In genomic region chr6:89360415-89360999, GRCh38 we compare ENCODE assay signal across 11 cellular contexts. TPM values are rescaled to one million over a fixed set of nuclear protein-coding genes. Genes with fewer than 3 reads are reported as not detected.
DNase-seq lines count a peak whose midpoint lies in the region; ATAC-seq lines count a peak whose summit lies in the region.
"Had no signal": no experiment of that assay in that cellular context is flagged by ENCODE, and none has a peak within 500 bp of the region (broad histone marks: within the 10 kb centered on the region; RNA-seq: fewer than 3 reads in every experiment).

No MANE protein-coding gene starts in this region.

- H3K27ac Mint-ChIP-seq in activated T-cell treated with anti-CD3 and anti-CD28 coated beads, Interleukin-2, amount 50 U/mL, for 24 hours: peak overlapping the region; percentile 58
- H3K27ac Mint-ChIP-seq in T-helper 17 cell: no peak overlapping the region

- H3K4me1 Mint-ChIP-seq in activated T-cell treated with anti-CD3 and anti-CD28 coated beads, Interleukin-2, amount 50 U/mL, for 24 hours (ENCODE audit: low read depth): peaks cover 57% of the 10 kb centered on the region
- peaks cover 20% of the 10 kb centered on the region for H3K4me1 Mint-ChIP-seq in T-helper 17 cell
- H3K4me1 Mint-ChIP-seq: neural crest cell had no signal

- ATAC-seq in HG02938 (IDR thresholded peaks at IDR 0.05; ENCODE audit: unreplicated experiment) (peak; percentile 50), T-helper 17 cell (peak; percentile 47)
- ATAC-seq in stimulated activated naive CD8-positive, alpha-beta T cell treated with anti-CD3 and anti-CD28 coated beads, Interleukin-15, Interleukin-2, amounts not matched to agents 100 U/mL and 50 U/mL, for 24 hours: peak; percentile 77

- peak overlapping the region; percentile 0 for H3K4me3 Mint-ChIP-seq in activated T-cell treated with anti-CD3 and anti-CD28 coated beads, Interleukin-2, amount 50 U/mL, for 24 hours
- no peak overlapping the region for H3K4me3 Mint-ChIP-seq in T-helper 17 cell
- H3K4me3 Mint-ChIP-seq: neural crest cell had no signal

- no peaks in the 10 kb centered on the region for H3K27me3 Mint-ChIP-seq in activated T-cell treated with anti-CD3 and anti-CD28 coated beads, Interleukin-2, amount 50 U/mL, for 24 hours
- H3K27me3 Mint-ChIP-seq in T-helper 17 cell: no peaks in the 10 kb centered on the region

- H3K9me3 ChIP-seq in T-helper 17 cell (ENCODE audit: control insufficient read depth, low read length, poor library complexity, severe bottlenecking): no peaks in the 10 kb centered on the region

- H3K9me3 Mint-ChIP-seq in activated T-cell treated with anti-CD3 and anti-CD28 coated beads, Interleukin-2, amount 50 U/mL, for 24 hours: no peaks in the 10 kb centered on the region
- H3K9me3 Mint-ChIP-seq: neural crest cell had no signal

- no peaks in the 10 kb centered on the region for H3K36me3 Mint-ChIP-seq in activated T-cell treated with anti-CD3 and anti-CD28 coated beads, Interleukin-2, amount 50 U/mL, for 24 hours (ENCODE audit: low read depth)
- no peaks in the 10 kb centered on the region for H3K36me3 Mint-ChIP-seq in T-helper 17 cell (ENCODE audit: low read depth)

- no peak for DNase-seq in activated T-cell treated with anti-CD3 and anti-CD28 coated beads, Interleukin-2, amount 50 U/mL, for 24 hours
- no peak for DNase-seq in activated T-cell treated with anti-CD3 and anti-CD28 coated beads, Interleukin-2, amount 50 U/mL, for 48 hours
- DNase-seq in T-helper 17 cell (no peak), COR-L47 (lab: John Stamatoyannopoulos, UW) (no peak), GM19238 (ENCODE audit: insufficient read length, low spot score) (no peak), NCI-H2107 (lab: John Stamatoyannopoulos, UW) (no peak)
- no peak for DNase-seq in stimulated activated naive CD8-positive, alpha-beta T cell treated with anti-CD3 and anti-CD28 coated beads, Interleukin-15, Interleukin-2, amounts not matched to agents 100 U/mL and 50 U/mL, for 24 hours
- DNase-seq: brain microvascular endothelial cell, NCI-H524 had no signal

RNA-seq across cellular contexts. Expression of gene UBE2J1, which starts 8.0 kb away (rescaled TPM):
- total RNA-seq in T-helper 17 cell: 10 to 100 TPM; 32.1 to 35.2 TPM

RNA-seq across cellular contexts. Expression of gene GABRR2, which starts 45.4 kb away (rescaled TPM):
- 1 to 10 TPM in 1 of 2 donors, under 1 TPM in 1; 0.65 to 1.4 TPM for total RNA-seq in T-helper 17 cell

RNA-seq across cellular contexts. Expression of gene RRAGD, which starts 51.6 kb away (rescaled TPM):
- total RNA-seq in T-helper 17 cell: 1 to 10 TPM; 7.8 to 8.9 TPM
